1 cellular context compared by ENCODE assay signal in genomic region chr15:74815121-74815933, GRCh38.
A peak's percentile ranks its signal among the peaks of the same experiment; 100 is the strongest.
TF ChIP-seq lines count a peak whose summit lies in the region.

No MANE protein-coding gene starts in this region.

TF ChIP-seq in K562, 482 proteins besides CTCF, POLR2A, EP300 and RAD21:
- TF ChIP-seq BCOR (IDR thresholded peaks at IDR 0.05) (peak; percentile 53; the same call in 1 of the 2 replicates), SPI1 (IDR thresholded peaks at IDR 0.05; ENCODE audit: borderline replicate concordance, low read depth, low read length) (0 out of 2 replicates have a peak, but pooled peaks have one; percentile 57), RFX5 (IDR thresholded peaks at IDR 0.05; ENCODE audit: low read depth, low read length) (no peak)
